Comparison of ENCODE assay signal across 8 cellular contexts in the genomic region with DNA sequence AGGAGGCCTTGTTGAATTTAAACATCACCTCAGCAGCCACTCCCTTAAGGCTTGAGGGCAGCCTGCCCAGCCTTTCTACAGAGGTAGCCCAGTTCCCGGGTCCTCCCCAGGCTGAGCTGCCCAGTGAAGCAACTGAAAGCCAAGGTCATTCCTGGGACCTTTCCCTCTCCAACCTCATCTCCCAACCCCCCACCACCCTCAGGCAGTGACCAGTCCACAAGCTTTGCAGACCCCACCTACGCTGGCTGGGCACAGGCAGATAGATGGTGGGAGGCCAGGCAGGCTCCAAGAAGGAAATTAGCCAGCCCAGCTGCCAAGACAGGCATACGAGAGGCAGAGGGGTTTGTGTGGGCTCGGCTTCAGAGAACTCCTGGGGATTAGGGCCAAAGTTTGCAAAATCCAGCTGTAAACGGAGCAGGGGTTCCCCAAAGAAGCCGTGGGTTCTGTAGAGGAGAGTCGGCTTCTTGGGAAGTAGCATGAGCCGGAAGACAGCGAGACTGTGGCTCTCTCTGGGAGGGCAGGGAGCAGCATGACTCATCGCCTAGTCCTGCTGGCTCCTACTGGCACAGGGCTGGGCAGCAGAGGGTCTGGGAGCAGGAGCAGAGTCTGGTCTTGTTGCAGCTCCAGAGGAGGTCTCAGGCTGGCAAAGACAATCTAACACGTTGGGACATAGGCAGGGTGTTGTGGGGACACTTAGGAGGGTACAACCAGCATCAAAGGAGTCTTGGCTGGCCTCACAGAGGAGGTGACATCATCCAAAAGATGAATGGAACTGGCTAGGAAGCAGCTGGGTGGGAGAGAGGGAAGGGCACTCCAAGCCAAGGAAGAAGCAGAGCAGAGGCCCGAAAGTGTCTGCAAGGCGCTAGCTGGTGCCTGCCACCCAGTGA. TPM values are rescaled to one million over a fixed set of nuclear protein-coding genes. Genes with fewer than 3 reads are reported as not detected.
DNase-seq lines count a peak whose midpoint lies in the region; ATAC-seq and TF ChIP-seq lines count a peak whose summit lies in the region.

No MANE protein-coding gene starts in this region.

- peak; percentile 88 for DNase-seq in Ammon's horn (ENCODE audit: low spot score)
- peak; percentile 63 for DNase-seq in HS-5 (ENCODE audit: low read depth)
- DNase-seq in glomerular visceral epithelial cell (ENCODE audit: extremely low spot score): peak; percentile 94
- no peak for DNase-seq in omental fat pad (ENCODE audit: low spot score)
- no peak for DNase-seq in NAMALWA (ENCODE audit: low spot score)
- no peak for DNase-seq in NCI-H2081 treated with DMSO at 0.1 percent for 48 hours (lab: John Stamatoyannopoulos, UW)

- peak overlapping the region; percentile 97 for H3K4me3 Mint-ChIP-seq in activated T-helper 17 cell treated with anti-CD3 and anti-CD28 coated beads, Interleukin-2, amount 50 U/mL, for 72 hours

- TF ChIP-seq CTCF in omental fat pad (IDR thresholded peaks at IDR 0.05): no peak

- peaks cover 29% of the 10 kb centered on the region for H3K4me1 Mint-ChIP-seq in activated T-helper 17 cell treated with anti-CD3 and anti-CD28 coated beads, Interleukin-2, amount 50 U/mL, for 72 hours

- H3K9me3 Mint-ChIP-seq in activated T-helper 17 cell treated with anti-CD3 and anti-CD28 coated beads, Interleukin-2, amount 50 U/mL, for 72 hours: no peaks in the 10 kb centered on the region

- peak overlapping the region; percentile 84 for H3K27ac Mint-ChIP-seq in activated T-helper 17 cell treated with anti-CD3 and anti-CD28 coated beads, Interleukin-2, amount 50 U/mL, for 72 hours

- peaks cover 18% of the 10 kb centered on the region for H3K36me3 Mint-ChIP-seq in activated T-helper 17 cell treated with anti-CD3 and anti-CD28 coated beads, Interleukin-2, amount 50 U/mL, for 72 hours (ENCODE audit: low read depth)

- ATAC-seq in activated T-helper 17 cell treated with anti-CD3 and anti-CD28 coated beads, Interleukin-2, amount 50 U/mL, for 72 hours (replicated peaks): no peak
- peak; percentile 73 for ATAC-seq in omental fat pad (ENCODE audit: low FRiP score)
- ATAC-seq in HG02623 (IDR thresholded peaks at IDR 0.05; ENCODE audit: unreplicated experiment): no peak

- no peaks in the 10 kb centered on the region for H3K27me3 Mint-ChIP-seq in activated T-helper 17 cell treated with anti-CD3 and anti-CD28 coated beads, Interleukin-2, amount 50 U/mL, for 72 hours

RNA-seq across cellular contexts. Expression of gene ZC3H12A, which starts 2.8 kb away (rescaled TPM):
- total RNA-seq in activated T-helper 17 cell treated with anti-CD3 and anti-CD28 coated beads, Interleukin-2, amount 50 U/mL, for 72 hours: 10 to 100 TPM; 40.1 to 73.3 TPM
- total RNA-seq in omental fat pad: 100 to 1,000 TPM in 1 of 4 donors, 10 to 100 TPM in 2, 1 to 10 TPM in 1; 9.9 to 137 (median 30.4) TPM

RNA-seq across cellular contexts. Expression of gene MEAF6, which starts 43.0 kb away (rescaled TPM):
- 10 to 100 TPM; 53.1 to 56.8 TPM for total RNA-seq in activated T-helper 17 cell treated with anti-CD3 and anti-CD28 coated beads, Interleukin-2, amount 50 U/mL, for 72 hours
- 10 to 100 TPM; 56.2 to 87.2 (median 61.5) TPM for total RNA-seq in omental fat pad

Comparison
In these comparisons a context has a peak if more than half of its experiments do, and no peak if none do; other contexts are left out.
1. DNase-seq: peak in Ammon's horn (single experiment), HS-5 (single experiment) and glomerular visceral epithelial cell (single experiment); none in omental fat pad (single experiment), NAMALWA (single experiment) and NCI-H2081 treated with DMSO at 0.1 percent for 48 hours (single experiment).